In the genomic region with DNA sequence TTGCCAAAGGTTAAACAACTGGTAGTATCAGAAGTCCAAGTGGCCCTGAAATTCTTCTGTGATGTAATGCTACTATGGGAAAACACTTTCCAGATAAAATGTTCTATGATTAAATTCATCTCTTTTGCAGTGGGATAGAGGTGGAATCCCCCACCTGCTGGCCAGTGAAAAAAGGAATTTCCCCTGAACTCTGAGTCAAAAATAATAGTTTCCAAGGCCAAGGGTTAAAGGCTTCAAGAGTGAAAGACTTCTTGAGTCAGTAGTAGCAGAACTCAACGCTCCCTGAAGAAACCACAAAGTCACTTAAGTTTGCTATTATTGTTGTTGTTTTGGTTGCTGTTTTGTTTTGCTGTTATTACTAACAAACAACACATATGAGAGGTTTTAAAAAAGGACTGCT, we compare ENCODE assay signal across 26 cellular contexts.
DNase-seq lines count a peak whose midpoint lies in the region; ATAC-seq lines count a peak whose summit lies in the region.
"Had no signal": no experiment of that assay in that cellular context is flagged by ENCODE, and none has a peak within 500 bp of the region (broad histone marks: within the 10 kb centered on the region; RNA-seq: fewer than 3 reads in every experiment).

No MANE protein-coding gene starts in this region.

- DNase-seq in ecto neural progenitor cell (ENCODE audit: low spot score), result no peak
- no peak for DNase-seq in SK-N-DZ (ENCODE audit: low spot score)
- no peak for DNase-seq in stimulated activated CD4-positive, alpha-beta T cell treated with anti-CD3 and anti-CD28 coated beads, Interleukin-12 subunit alpha, Interleukin-12 subunit beta, amount 100 ng/mL, for 4 hours
- DNase-seq: activated CD8-positive, alpha-beta T cell treated with anti-CD3 and anti-CD28 coated beads for 36 hours; CD8-positive, alpha-beta T cell; colonic mucosa; effector memory CD8-positive, alpha-beta T cell; HFFc6; NCI-H1092; NCI-H187; NCI-H2171 treated with DMSO at 0.1 percent for 48 hours; NCI-H524 treated with DMSO at 0.1 percent for 48 hours; NK-92 treated with Interleukin-12 subunit alpha and Interleukin-12 subunit beta, amount 100 ng/mL, for 24 hours; Right ventricle myocardium superior; stimulated activated naive CD8-positive, alpha-beta T cell treated with anti-CD3 and anti-CD28 coated beads, Interleukin-15, Interleukin-2, amounts not matched to agents 100 U/mL and 50 U/mL, for 24 hours; testis; uterus had no signal

- ATAC-seq in GM18511 (IDR thresholded peaks at IDR 0.05; ENCODE audit: unreplicated experiment) (peak; percentile 61), GM19035 (IDR thresholded peaks at IDR 0.05; ENCODE audit: unreplicated experiment) (peak; percentile 70), HG02763 (IDR thresholded peaks at IDR 0.05; ENCODE audit: unreplicated experiment) (peak; percentile 55), HG03439 (IDR thresholded peaks at IDR 0.05; ENCODE audit: unreplicated experiment) (peak; percentile 74), HG03097 (IDR thresholded peaks at IDR 0.05; ENCODE audit: low FRiP score, unreplicated experiment) (no peak)
- ATAC-seq: A549; activated CD8-positive, alpha-beta T cell treated with anti-CD3 and anti-CD28 coated beads for 36 hours; activated T-helper 17 cell treated with anti-CD3 and anti-CD28 coated beads, Interleukin-2, amount 50 U/mL, for 72 hours; CD8-positive, alpha-beta T cell; effector memory CD8-positive, alpha-beta T cell; GM23338; natural killer cell treated with Interleukin-12 subunit alpha and Interleukin-12 subunit beta and Interleukin-15 and Interleukin-18, amount 100 ng/mL, for 72 hours; stimulated activated naive CD8-positive, alpha-beta T cell treated with anti-CD3 and anti-CD28 coated beads, Interleukin-15, Interleukin-2, amounts not matched to agents 100 U/mL and 50 U/mL, for 24 hours had no signal
